Comparison of ENCODE assay signal across 22 cellular contexts in the genomic region with DNA sequence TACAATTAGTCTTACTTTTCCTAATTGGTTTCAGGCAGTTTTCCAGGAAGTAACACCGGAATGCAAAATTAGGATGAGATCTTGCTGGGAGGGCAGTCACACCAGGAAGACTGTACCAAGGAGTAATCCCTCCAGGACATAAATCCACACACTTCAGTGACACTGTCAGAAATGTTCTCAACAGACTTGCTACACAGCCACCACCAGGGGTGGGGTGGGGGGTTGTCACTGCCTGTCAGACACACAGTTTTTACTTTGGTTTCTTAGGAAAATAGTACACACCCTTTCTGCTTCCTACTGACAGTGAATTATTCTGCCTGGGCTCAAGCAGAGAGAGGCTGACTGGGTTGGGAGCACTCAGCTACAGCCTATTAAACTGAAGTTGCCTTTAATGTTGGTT.
DNase-seq lines count a peak whose midpoint lies in the region; TF ChIP-seq lines count a peak whose summit lies in the region.
"Had no signal": no experiment of that assay in that cellular context is flagged by ENCODE, and none has a peak within 500 bp of the region (broad histone marks: within the 10 kb centered on the region; RNA-seq: fewer than 3 reads in every experiment).

No MANE protein-coding gene starts in this region.

- no peak overlapping the region for H2BK12ac ChIP-seq in neuronal stem cell (ENCODE audit: low read length)

- H3K4me2 ChIP-seq in neuronal stem cell (ENCODE audit: insufficient read depth, low read length, poor library complexity, severe bottlenecking): no peak overlapping the region

- H3K9me3 ChIP-seq in SK-N-MC (ENCODE audit: low read depth, low read length): no peaks in the 10 kb centered on the region
- no peaks in the 10 kb centered on the region for H3K9me3 ChIP-seq in neuronal stem cell (replicated peaks in 1 of 2; ENCODE audit: control insufficient read depth in 2 of 2, insufficient read depth in 1 of 2, low read depth in 1 of 2, low read length in 2 of 2)
- H3K9me3 ChIP-seq: MG63 had no signal

- no peak overlapping the region for H2BK120ac ChIP-seq in neuronal stem cell (ENCODE audit: low read depth, low read length)

- no peak overlapping the region for H3K23ac ChIP-seq in neuronal stem cell (ENCODE audit: low read depth, low read length, poor library complexity)

- H3K4me1 ChIP-seq in neuronal stem cell (ENCODE audit: control insufficient read depth in 2 of 2, insufficient read depth in 1 of 2, low read depth in 1 of 2, low read length in 2 of 2): peaks cover 9 to 14% of the 10 kb centered on the region in 2 donors

- H3K9me3 Mint-ChIP-seq in chondrocyte (ENCODE audit: low read depth): no peaks in the 10 kb centered on the region

- H3K4ac ChIP-seq in neuronal stem cell (ENCODE audit: low read length): no peak overlapping the region

- WGBS in neuronal stem cell (ENCODE audit: extremely low coverage in 2 of 2, insufficient read length in 2 of 2, insufficient replicate concordance in 1 of 2), 2 donors: no CpG with 5 or more reads among the region's 1 CpG

- no peak overlapping the region for H2AK5ac ChIP-seq in neuronal stem cell (ENCODE audit: low read depth, low read length)

- no peaks in the 10 kb centered on the region for H3K27me3 ChIP-seq in neuronal stem cell (ENCODE audit: control insufficient read depth in 3 of 3, insufficient read depth in 3 of 3, low read depth in 1 of 3, low read length in 3 of 3)
- H3K27me3 ChIP-seq: MG63 had no signal

- peaks cover 5% of the 10 kb centered on the region for H3K4me1 Mint-ChIP-seq in chondrocyte (ENCODE audit: low read depth)

- H3K18ac ChIP-seq in neuronal stem cell (ENCODE audit: low read length): no peak overlapping the region

- no peak overlapping the region for H2BK5ac ChIP-seq in neuronal stem cell (ENCODE audit: low read length)

- no peaks in the 10 kb centered on the region for H3K36me3 ChIP-seq in SK-N-MC (ENCODE audit: insufficient read depth, low read length)
- H3K36me3 ChIP-seq in neuronal stem cell (replicated peaks in 1 of 2; ENCODE audit: control insufficient read depth in 2 of 2, insufficient read depth in 2 of 2, low read length in 2 of 2): no peaks in the 10 kb centered on the region
- H3K36me3 ChIP-seq: MG63 had no signal

- H3K79me1 ChIP-seq in neuronal stem cell (ENCODE audit: low read depth, low read length): no peaks in the 10 kb centered on the region

- H2AFZ ChIP-seq in neuronal stem cell (ENCODE audit: low read length): peak overlapping the region; percentile 2

- H3K36me3 Mint-ChIP-seq in chondrocyte (ENCODE audit: low read depth): no peaks in the 10 kb centered on the region

- H3K4me3 ChIP-seq in SK-N-MC (peak overlapping the region; percentile 62), neuronal stem cell (ENCODE audit: low read length in 2 of 2) (no peak overlapping the region)
- H3K4me3 ChIP-seq: MG63 had no signal

- no peak overlapping the region for H4K91ac ChIP-seq in neuronal stem cell (ENCODE audit: low read depth, low read length, poor library complexity)

- no peak for TF ChIP-seq CTCF in chondrocyte (IDR thresholded peaks at IDR 0.05)

- H3K9ac ChIP-seq in SK-N-MC (ENCODE audit: insufficient read length) (no peak overlapping the region), neuronal stem cell (ENCODE audit: low read depth, low read length, poor library complexity) (no peak overlapping the region)

- H3K14ac ChIP-seq in neuronal stem cell (ENCODE audit: low read length): no peak overlapping the region

- no peak overlapping the region for H3K27ac Mint-ChIP-seq in chondrocyte (ENCODE audit: unreplicated experiment)

- H3K4me3 Mint-ChIP-seq in chondrocyte (ENCODE audit: unreplicated experiment): no peak overlapping the region

- H3K27ac ChIP-seq in SK-N-MC (peak overlapping the region; percentile 83), neuronal stem cell (replicated peaks; ENCODE audit: low read length) (no peak overlapping the region)

- H3K27me3 Mint-ChIP-seq in chondrocyte (ENCODE audit: low read depth): no peaks in the 10 kb centered on the region

- no peak overlapping the region for H4K8ac ChIP-seq in neuronal stem cell (ENCODE audit: low read depth, low read length)

- peak; percentile 12 for DNase-seq in ELF-1 (ENCODE audit: low read depth, low spot score)
- no peak for DNase-seq in SK-N-MC (ENCODE audit: low read depth, low spot score)
- DNase-seq in islet precursor cell: peak; percentile 59
- DNase-seq in neuronal stem cell (ENCODE audit: low spot score): no peak
- DNase-seq in chondrocyte (ENCODE audit: low spot score): no peak
- DNase-seq in activated T-cell treated with anti-CD3 and anti-CD28 coated beads for 4 hours: no peak
- no peak for DNase-seq in NCI-H510A treated with DMSO at 0.1 percent for 48 hours (lab: John Stamatoyannopoulos, UW)
- no peak for DNase-seq in NCI-H774 (lab: John Stamatoyannopoulos, UW)
- DNase-seq: 8988T; Calu3; DMS153; DND-41; KBM-7; MG63; NCI-H1105 treated with DMSO at 0.1 percent for 48 hours; NCI-H146; NCI-H1930; NCI-H2107; NCI-H524 treated with DMSO at 0.1 percent for 48 hours; NCI-H82; NK-92 treated with Interleukin-12 subunit alpha and Interleukin-12 subunit beta, amount 100 ng/mL, for 24 hours; PC-3 had no signal

- H2BK15ac ChIP-seq in neuronal stem cell (ENCODE audit: low read length): no peak overlapping the region

Comparison
In these comparisons a context has a peak if more than half of its experiments do, and no peak if none do; other contexts are left out.
1. DNase-seq: peak in ELF-1 (single experiment) and islet precursor cell (single experiment); none in SK-N-MC (single experiment), neuronal stem cell (single experiment), chondrocyte (single experiment), activated T-cell treated with anti-CD3 and anti-CD28 coated beads for 4 hours (single experiment), NCI-H510A treated with DMSO at 0.1 percent for 48 hours (single experiment) and NCI-H774 (single experiment).